25 cellular contexts compared by ENCODE assay signal in the genomic region with DNA sequence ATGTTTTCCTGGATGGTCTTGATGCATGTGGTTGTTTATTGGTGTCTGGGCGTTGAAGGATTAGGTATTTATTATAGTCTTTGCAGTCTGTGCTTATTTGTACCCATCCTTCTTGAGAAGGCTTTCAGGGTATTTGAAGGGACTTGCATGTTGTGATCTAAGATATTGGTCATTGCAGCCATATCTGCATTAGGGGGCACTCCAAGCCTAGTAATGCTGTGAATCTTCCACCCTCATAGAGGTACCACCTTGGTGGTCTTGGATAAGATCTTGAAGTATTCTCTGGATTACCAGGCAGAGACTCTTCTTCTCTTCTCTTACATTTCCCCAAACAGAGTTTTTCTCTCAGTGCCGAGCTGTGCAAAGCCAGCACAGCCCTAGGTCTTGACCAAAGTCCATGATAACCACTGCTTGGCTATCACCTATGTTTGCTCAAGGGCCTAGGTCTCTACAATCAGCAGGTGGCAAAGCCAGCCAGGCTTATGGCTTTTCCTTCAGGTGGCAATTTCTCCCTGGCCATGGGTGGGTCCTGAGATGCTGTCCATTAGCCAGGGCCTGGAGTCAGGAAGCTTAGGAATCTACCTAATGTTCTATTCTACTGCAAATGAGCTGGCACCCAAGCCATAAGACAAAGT. TPM values are rescaled to one million over a fixed set of nuclear protein-coding genes. Genes with fewer than 3 reads are reported as not detected.
DNase-seq lines count a peak whose midpoint lies in the region; ATAC-seq, FAIRE-seq and TF ChIP-seq lines count a peak whose summit lies in the region.
"Had no signal": no experiment of that assay in that cellular context is flagged by ENCODE, and none has a peak within 500 bp of the region (broad histone marks: within the 10 kb centered on the region; RNA-seq: fewer than 3 reads in every experiment).

No MANE protein-coding gene starts in this region.

- no peak for FAIRE-seq in HepG2 (lab: Jason Lieb, UNC)
- FAIRE-seq: A204.1, GM12891, H54, K562 had no signal

- WGBS in HepG2 (ENCODE audit: low lambda C conversion rate), result 13% methylated on average over 2 of the region's 2 CpGs

- in situ Hi-C loops in HepG2 (cut with HindIII; ENCODE audit: extremely low pct_ligation_motif_present, low pct_unique_long_range_greater_than_20kb), result no loop called here

- intact Hi-C loops in left ventricle myocardium inferior (cut with micrococcal nuclease) (loop anchor here (10.0 kb wide), 1 partner anchor 105 kb away; no protein-coding TSS in a partner anchor), Right ventricle myocardium inferior (cut with DNase I) (loop anchor here (5.0 kb wide), 1 partner anchor 107 kb away; no protein-coding TSS in a partner anchor), HepG2 (cut with micrococcal nuclease; ENCODE audit: unreplicated experiment) (no loop called here)

- H3K36me3 ChIP-seq in left ventricle myocardium inferior, result no peaks in the 10 kb centered on the region
- H3K36me3 ChIP-seq in HepG2 (replicated peaks in 1 of 2; ENCODE audit: control insufficient read depth in 1 of 2, insufficient read depth in 2 of 2, low read length in 2 of 2), result no peaks in the 10 kb centered on the region
- H3K36me3 ChIP-seq: colonic mucosa, left lung had no signal

- no peak overlapping the region for H3K4me2 ChIP-seq in HepG2 (ENCODE audit: low read depth, low read length)

- DNase-seq in left ventricle myocardium inferior (no peak), Right ventricle myocardium inferior (ENCODE audit: missing footprints) (no peak), OCI-M1 (lab: John Stamatoyannopoulos, UW) (peak; percentile 4), HepG2 (ENCODE audit: low spot score) (peak; percentile 16), SKM-1 (lab: John Stamatoyannopoulos, UW; ENCODE audit: unreplicated experiment) (no peak)
- DNase-seq in activated T-cell treated with anti-CD3 and anti-CD28 coated beads, Interleukin-2, amount 50 U/mL, for 1 hour, result no peak
- no peak for DNase-seq in effector CD4-positive, alpha-beta T cell
- DNase-seq: activated B cell treated with CpG ODN at 0.5 μM for 24 hours; activated CD4-positive, alpha-beta T cell treated with anti-CD3 and anti-CD28 coated beads, Interleukin-2, amount 50 U/mL, for 4 hours; activated CD8-positive, alpha-beta memory T cell treated with anti-CD3 and anti-CD28 coated beads, Interleukin-2, amount 50 U/mL, for 4 hours; activated effector memory CD4-positive, alpha-beta T cell treated with Interleukin-2 at 50 U/mL for 16 hours; colonic mucosa; glutamatergic neuron; left lung; midbrain; NCI-H146; NCI-H524 treated with DMSO at 0.1 percent for 48 hours; stimulated activated CD4-positive, alpha-beta T cell treated with anti-CD3 and anti-CD28 coated beads, Interleukin-15, amount 100 ng/mL, for 24 hours; T1000 had no signal

- ATAC-seq in Right ventricle myocardium inferior (no peak), HepG2 (peak; percentile 99), HG03378 (IDR thresholded peaks at IDR 0.05; ENCODE audit: unreplicated experiment) (no peak)
- ATAC-seq: K562, left lung, sciatic nerve had no signal

- H3K9me3 ChIP-seq in left ventricle myocardium inferior (replicated peaks) (peaks cover 14% of the 10 kb centered on the region), HepG2 (ENCODE audit: low read length) (no peaks in the 10 kb centered on the region)
- H3K9me3 ChIP-seq: colonic mucosa had no signal

- POLR2A ChIA-PET in HepG2 (lab: Yijun Ruan, JAX), result no interaction called here

- peak; percentile 23 for TF ChIP-seq CTCF in left ventricle myocardium inferior (IDR thresholded peaks at IDR 0.05; ENCODE audit: borderline replicate concordance)
- peak; percentile 31; the same call in 1 of the 2 replicates for TF ChIP-seq CTCF in HepG2 (CRISPR knock-in tag; IDR thresholded peaks at IDR 0.05)

- H3K4me1 ChIP-seq in left ventricle myocardium inferior (no peaks in the 10 kb centered on the region), HepG2 (ENCODE audit: insufficient read depth, low read length) (peaks cover 12% of the 10 kb centered on the region)
- H3K4me1 ChIP-seq: colonic mucosa, left lung had no signal

- H3K27ac ChIP-seq in left ventricle myocardium inferior (replicated peaks) (no peak overlapping the region), HepG2 (ENCODE audit: extremely low read length, insufficient read depth, low read length) (no peak overlapping the region)
- H3K27ac ChIP-seq: colonic mucosa, left lung had no signal

- H3K27me3 ChIP-seq in left ventricle myocardium inferior (ENCODE audit: low read depth), result no peaks in the 10 kb centered on the region
- no peaks in the 10 kb centered on the region for H3K27me3 ChIP-seq in HepG2 (ENCODE audit: control insufficient read depth in 1 of 2, insufficient read depth in 2 of 2, low read length in 2 of 2)
- H3K27me3 ChIP-seq: colonic mucosa, left lung had no signal

- no peak for TF ChIP-seq RAD21 in HepG2 (CRISPR knock-in tag; IDR thresholded peaks at IDR 0.05)

- no peaks in the 10 kb centered on the region for H4K20me1 ChIP-seq in HepG2 (ENCODE audit: insufficient read depth, low read length)

- H3K9ac ChIP-seq in HepG2 (ENCODE audit: insufficient read depth, low read depth, low read length), result no peak overlapping the region

- no peak overlapping the region for H3K4me3 ChIP-seq in left ventricle myocardium inferior
- no peak overlapping the region for H3K4me3 ChIP-seq in HepG2 (replicated peaks in 1 of 3; ENCODE audit: insufficient read depth in 1 of 3, low read depth in 2 of 3, low read length in 3 of 3)
- H3K4me3 ChIP-seq: colonic mucosa, K562, left lung had no signal

- BruUV-seq in HepG2 (replicated peaks; lab: Mats Ljungman, UMichigan), result no TSS peak

- H3K79me2 ChIP-seq in HepG2 (ENCODE audit: insufficient read depth, low read length), result no peaks in the 10 kb centered on the region

- no peak overlapping the region for H2AFZ ChIP-seq in HepG2 (ENCODE audit: low read length)

- no peak for TF ChIP-seq POLR2A in HepG2 (IDR thresholded peaks at IDR 0.05; ENCODE audit: insufficient read depth in 1 of 2, low read depth in 2 of 2, low read length in 2 of 2)

- CTCF ChIA-PET in HepG2 (lab: Yijun Ruan, JAX; ENCODE audit: low intra/inter-chr PET ratio, low total read pairs), result no interaction called here

- no peak for TF ChIP-seq EP300 in HepG2 (IDR thresholded peaks at IDR 0.05; ENCODE audit: low read depth in 2 of 2, low read length in 2 of 2)
- TF ChIP-seq EP300 in HepG2 (CRISPR knock-in tag; IDR thresholded peaks at IDR 0.05; ENCODE audit: borderline replicate concordance), result no peak

TF ChIP-seq in HepG2, 621 proteins besides CTCF, POLR2A, EP300 and RAD21 (continues in another document):
- TF ChIP-seq ZNF550 (CRISPR knock-in tag; IDR thresholded peaks at IDR 0.05; ENCODE audit: borderline replicate concordance) (no peak), ZSCAN21 (CRISPR knock-in tag; IDR thresholded peaks at IDR 0.05; ENCODE audit: borderline replicate concordance) (no peak), RELA (CRISPR knock-in tag; IDR thresholded peaks at IDR 0.05) (no peak), KDM5B (CRISPR knock-in tag; IDR thresholded peaks at IDR 0.05; ENCODE audit: borderline replicate concordance) (no peak), ATAD3A (CRISPR knock-in tag; IDR thresholded peaks at IDR 0.05) (no peak), PHB2 (IDR thresholded peaks at IDR 0.05; ENCODE audit: partially characterized antibody) (no peak), PHF21A (CRISPR knock-in tag; IDR thresholded peaks at IDR 0.05) (no peak)
- TF ChIP-seq, protein P1, sequence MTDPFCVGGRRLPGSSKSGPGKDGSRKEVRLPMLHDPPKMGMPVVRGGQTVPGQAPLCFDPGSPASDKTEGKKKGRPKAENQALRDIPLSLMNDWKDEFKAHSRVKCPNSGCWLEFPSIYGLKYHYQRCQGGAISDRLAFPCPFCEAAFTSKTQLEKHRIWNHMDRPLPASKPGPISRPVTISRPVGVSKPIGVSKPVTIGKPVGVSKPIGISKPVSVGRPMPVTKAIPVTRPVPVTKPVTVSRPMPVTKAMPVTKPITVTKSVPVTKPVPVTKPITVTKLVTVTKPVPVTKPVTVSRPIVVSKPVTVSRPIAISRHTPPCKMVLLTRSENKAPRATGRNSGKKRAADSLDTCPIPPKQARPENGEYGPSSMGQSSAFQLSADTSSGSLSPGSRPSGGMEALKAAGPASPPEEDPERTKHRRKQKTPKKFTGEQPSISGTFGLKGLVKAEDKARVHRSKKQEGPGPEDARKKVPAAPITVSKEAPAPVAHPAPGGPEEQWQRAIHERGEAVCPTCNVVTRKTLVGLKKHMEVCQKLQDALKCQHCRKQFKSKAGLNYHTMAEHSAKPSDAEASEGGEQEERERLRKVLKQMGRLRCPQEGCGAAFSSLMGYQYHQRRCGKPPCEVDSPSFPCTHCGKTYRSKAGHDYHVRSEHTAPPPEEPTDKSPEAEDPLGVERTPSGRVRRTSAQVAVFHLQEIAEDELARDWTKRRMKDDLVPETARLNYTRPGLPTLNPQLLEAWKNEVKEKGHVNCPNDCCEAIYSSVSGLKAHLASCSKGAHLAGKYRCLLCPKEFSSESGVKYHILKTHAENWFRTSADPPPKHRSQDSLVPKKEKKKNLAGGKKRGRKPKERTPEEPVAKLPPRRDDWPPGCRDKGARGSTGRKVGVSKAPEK (CRISPR knock-in tag; IDR thresholded peaks at IDR 0.05; ENCODE audit: borderline replicate concordance), result no peak

RNA-seq across cellular contexts. Expression of gene PPP1R1C, which starts 15.4 kb away (rescaled TPM):
- 33.1 TPM for total RNA-seq in left ventricle myocardium inferior
- total RNA-seq in Right ventricle myocardium inferior, result 24.0 TPM
- 1.5 and 2.4 TPM in 2 replicates for total RNA-seq in HepG2 (2016; rRNA removed; fragmentation: Illumina TruSeq; extraction: Trizol)
- total RNA-seq in HepG2 (2016; cell fraction: cytosol; rRNA removed; fragmentation: Illumina TruSeq; extraction: Trizol; ENCODE audit: low read depth), result 0.79 and 1.8 TPM in 2 replicates
- 1.7 and 1.9 TPM in 2 replicates for total RNA-seq in HepG2 (2016; cell fraction: insoluble cytoplasmic fraction; rRNA removed; fragmentation: Illumina TruSeq; extraction: Trizol)
- 1.8 and 1.9 TPM in 2 replicates for total RNA-seq in HepG2 (2016; cell fraction: membrane; rRNA removed; fragmentation: Illumina TruSeq; extraction: Trizol)
- total RNA-seq in HepG2 (2016; cell fraction: nucleus; rRNA removed; fragmentation: Illumina TruSeq; extraction: Trizol), result 2.1 and 2.4 TPM in 2 replicates
- polyA plus RNA-seq in HepG2 (2011; rRNA removed), result 2.9 and 3.5 TPM in 2 replicates
- 1.6 and 2.1 TPM in 2 replicates for polyA plus RNA-seq in HepG2 (2011; cell fraction: cytosol; rRNA removed)
- 0.87 and 0.90 TPM in 2 replicates for polyA plus RNA-seq in HepG2 (2011; cell fraction: nucleus; rRNA removed)
- polyA plus RNA-seq in HepG2 (2012), result 6.6 and 22.4 TPM in 2 replicates
- 0.83 and 1.6 TPM in 2 replicates for polyA plus RNA-seq in HepG2 (2016; cell fraction: cytosol; fragmentation: Illumina TruSeq; extraction: Trizol; ENCODE audit: low read depth)
- 2.9 and 3.3 TPM in 2 replicates for polyA plus RNA-seq in HepG2 (2016; cell fraction: insoluble cytoplasmic fraction; fragmentation: Illumina TruSeq; extraction: Trizol; ENCODE audit: low read depth)
- polyA plus RNA-seq in HepG2 (2016; cell fraction: membrane; fragmentation: Illumina TruSeq; extraction: Trizol; ENCODE audit: low read depth), result 3.2 and 3.5 TPM in 2 replicates
- 1.2 and 2.1 TPM in 2 replicates for polyA plus RNA-seq in HepG2 (2016; cell fraction: nucleus; fragmentation: Illumina TruSeq; extraction: Trizol; ENCODE audit: insufficient read depth, low read depth)
- 0.34 TPM in 1 of 2 replicates, not detected in the other for polyA minus RNA-seq in HepG2 (2011; rRNA and poly(A)+ RNA removed; ENCODE audit: low replicate concordance)
- 1.5 TPM in 1 of 2 replicates, not detected in the other for polyA minus RNA-seq in HepG2 (2011; cell fraction: cytosol; rRNA and poly(A)+ RNA removed)
- 5.0 and 5.9 TPM in 2 replicates for polyA minus RNA-seq in HepG2 (2011; cell fraction: nucleus; rRNA and poly(A)+ RNA removed)
- total RNA-seq: activated B cell treated with CpG ODN at 0.5 μM for 24 hours, colonic mucosa had no signal

Comparison
In these comparisons a context has a peak if more than half of its experiments do, and no peak if none do; other contexts are left out.
1. DNase-seq: peak in OCI-M1 (single experiment) and HepG2 (single experiment); none in left ventricle myocardium inferior (single experiment), Right ventricle myocardium inferior (single experiment), SKM-1 (single experiment), activated T-cell treated with anti-CD3 and anti-CD28 coated beads, Interleukin-2, amount 50 U/mL, for 1 hour (single experiment) and effector CD4-positive, alpha-beta T cell (single experiment).